9 cellular contexts compared by ENCODE assay signal in the genomic region with DNA sequence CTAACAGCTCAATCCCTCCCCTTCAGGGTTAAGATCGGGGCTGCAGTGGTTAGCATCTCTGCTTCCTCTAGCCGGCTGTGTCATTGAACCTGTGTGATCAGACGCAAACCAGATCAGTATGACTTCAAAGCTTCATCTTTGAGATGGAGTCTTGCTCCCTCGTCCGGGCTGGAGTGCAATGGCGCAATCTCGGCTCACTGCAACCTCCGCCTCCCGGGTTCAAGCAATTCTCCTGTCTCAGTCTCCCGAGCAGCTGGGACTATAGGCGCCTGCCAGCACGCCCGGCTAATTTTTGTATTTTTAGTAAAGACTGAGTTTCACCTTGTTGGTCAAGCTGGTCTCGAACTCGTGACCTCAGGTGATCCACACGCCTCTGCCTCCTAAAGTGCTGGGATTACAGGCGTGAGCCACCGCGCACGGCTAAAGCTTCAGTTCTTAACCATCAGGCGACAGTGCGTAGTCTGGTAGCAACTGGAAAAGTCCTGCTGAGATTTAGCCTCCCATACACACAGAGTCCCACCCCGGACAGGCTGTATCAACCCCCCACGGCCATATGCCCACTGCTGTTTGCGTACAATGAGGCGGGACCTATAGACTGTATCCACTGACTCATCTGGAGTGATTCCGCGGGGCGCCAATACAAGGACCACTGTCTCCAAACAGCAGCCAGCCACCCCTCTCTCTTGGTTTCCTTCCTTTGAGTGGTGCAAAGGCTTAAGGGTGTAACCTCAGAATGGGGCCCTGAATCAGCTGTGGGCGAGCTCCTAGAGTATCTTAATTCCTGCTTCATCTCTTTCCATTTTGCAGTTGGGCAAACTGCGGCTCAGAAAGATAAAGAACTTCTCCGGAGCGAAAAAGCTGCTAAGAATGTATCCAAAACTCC. TPM values are rescaled to one million over a fixed set of nuclear protein-coding genes. Genes with fewer than 3 reads are reported as not detected.
DNase-seq lines count a peak whose midpoint lies in the region; ATAC-seq and TF ChIP-seq lines count a peak whose summit lies in the region.
"Had no signal": no experiment of that assay in that cellular context is flagged by ENCODE, and none has a peak within 500 bp of the region (broad histone marks: within the 10 kb centered on the region; RNA-seq: fewer than 3 reads in every experiment).

No MANE protein-coding gene starts in this region.

- peak overlapping the region; percentile 77 for H3K4me3 ChIP-seq in LNCaP clone FGC (ENCODE audit: low read depth, low read length)

- intact Hi-C loops in sciatic nerve (cut with DNase I) = no loop called here

- peak; percentile 94 for DNase-seq in ELR (ENCODE audit: low read depth)
- no peak for DNase-seq in LNCaP clone FGC (ENCODE audit: low read depth)
- peak; percentile 41 to 93 (median 72) for DNase-seq in T-helper 2 cell
- DNase-seq in hypothalamus (lab: John Stamatoyannopoulos, UW) = peak in 35 of 51 donors; percentile 19 to 93 (median 53)
- DNase-seq in sciatic nerve (ENCODE audit: low spot score) = peak; percentile 61
- DNase-seq in HuH-7.5 (ENCODE audit: low spot score) = no peak

- peak overlapping the region; percentile 53 for H3K27ac ChIP-seq in angular gyrus (ENCODE audit: low read depth, low read length)

- no peak for TF ChIP-seq CTCF in LNCaP clone FGC (IDR thresholded peaks at IDR 0.05; ENCODE audit: control insufficient read depth, extremely low read depth, insufficient read depth)

- ATAC-seq in GM21825 (IDR thresholded peaks at IDR 0.05; ENCODE audit: unreplicated experiment) (peak; percentile 41), sciatic nerve (peak; percentile 75)

RNA-seq across cellular contexts. Expression of gene CELA3A, which starts 23.3 kb away (rescaled TPM):
- 2.9 TPM for total RNA-seq in sciatic nerve
- total RNA-seq: subcutaneous adipose tissue had no signal

RNA-seq across cellular contexts. Expression of gene CDC42, which starts 27.8 kb away (rescaled TPM):
- total RNA-seq in sciatic nerve = 221 TPM

RNA-seq across cellular contexts. Expression of gene CELA3B, which starts 47.9 kb away (rescaled TPM):
- 1.2 TPM for total RNA-seq in sciatic nerve
- total RNA-seq: subcutaneous adipose tissue had no signal

Comparison
In these comparisons a context has a peak if more than half of its experiments do, and no peak if none do; other contexts are left out.
1. DNase-seq: peak in ELR (single experiment), T-helper 2 cell (5 of 5), hypothalamus (35 of 51) and sciatic nerve (single experiment); none in LNCaP clone FGC (single experiment) and HuH-7.5 (single experiment).